ENCODE assay signal across 1 cellular context in genomic region chr6:107957909-107958688, GRCh38.
TF ChIP-seq lines count a peak whose summit lies in the region.

TSS of gene SEC63 (minus strand) at chr6:107958208. CDS start at chr6:107958009, 199 bp downstream.

TF ChIP-seq in HepG2, 621 proteins besides CTCF, POLR2A, EP300 and RAD21 (continued from another document and continues in another):
- TF ChIP-seq ZNF280B (CRISPR knock-in tag; IDR thresholded peaks at IDR 0.05; ENCODE audit: borderline replicate concordance) (no peak; the same call in 1 of the 2 replicates), ARID5B (CRISPR knock-in tag; IDR thresholded peaks at IDR 0.05) (peak; percentile 48), ZNF691 (CRISPR knock-in tag; IDR thresholded peaks at IDR 0.05; ENCODE audit: borderline replicate concordance, low read depth) (no peak), ZBTB40 (IDR thresholded peaks at IDR 0.05) (no peak), ZBTB40 (CRISPR knock-in tag; IDR thresholded peaks at IDR 0.05) (peak; percentile 27; the same call in 1 of the 2 replicates), SMARCC2 (IDR thresholded peaks at IDR 0.05) (no peak), NKX3-1 (CRISPR knock-in tag; IDR thresholded peaks at IDR 0.05) (no peak), IRX3 (CRISPR knock-in tag; IDR thresholded peaks at IDR 0.05; ENCODE audit: borderline replicate concordance, low read depth) (no peak), RELA (CRISPR knock-in tag; IDR thresholded peaks at IDR 0.05) (no peak), FOSL1 (CRISPR knock-in tag; IDR thresholded peaks at IDR 0.05; ENCODE audit: borderline replicate concordance) (no peak), GABPB1 (CRISPR knock-in tag; IDR thresholded peaks at IDR 0.05) (peak; percentile 73), ZNF563 (CRISPR knock-in tag; IDR thresholded peaks at IDR 0.05) (no peak; the same call in none of the 2 replicates), ZNF292 (CRISPR knock-in tag; IDR thresholded peaks at IDR 0.05; ENCODE audit: borderline replicate concordance, low read depth) (0 out of 2 replicates have a peak, but pooled peaks have one; percentile 16), MAZ (IDR thresholded peaks at IDR 0.05; ENCODE audit: borderline replicate concordance, low read depth, low read length) (peak; percentile 68; the same call in 1 of the 2 replicates), MAZ (CRISPR knock-in tag; IDR thresholded peaks at IDR 0.05; ENCODE audit: low read depth) (peak; percentile 83), ZNF883 (CRISPR knock-in tag; IDR thresholded peaks at IDR 0.05; ENCODE audit: not compliant biosample characterization) (no peak), ZNF251 (CRISPR knock-in tag; IDR thresholded peaks at IDR 0.05) (0 out of 2 replicates have a peak, but pooled peaks have one; percentile 77), HBP1 (CRISPR knock-in tag; IDR thresholded peaks at IDR 0.05; ENCODE audit: low read depth) (peak; percentile 37; the same call in 1 of the 2 replicates), SMARCE1 (IDR thresholded peaks at IDR 0.05; ENCODE audit: borderline replicate concordance) (no peak), MLX (CRISPR knock-in tag; IDR thresholded peaks at IDR 0.05) (peak; percentile 56), AKAP8 (CRISPR knock-in tag; IDR thresholded peaks at IDR 0.05) (no peak), DMAP1 (CRISPR knock-in tag; IDR thresholded peaks at IDR 0.05) (peak; percentile 82), ZBTB26 (CRISPR knock-in tag; IDR thresholded peaks at IDR 0.05; ENCODE audit: borderline replicate concordance) (0 out of 2 replicates have a peak, but pooled peaks have one; percentile 21), CERS6 (CRISPR knock-in tag; IDR thresholded peaks at IDR 0.05) (no peak), HOMEZ (CRISPR knock-in tag; IDR thresholded peaks at IDR 0.05; ENCODE audit: low read depth) (peak; percentile 66; the same call in 1 of the 2 replicates), ISL2 (CRISPR knock-in tag; IDR thresholded peaks at IDR 0.05) (no peak), DNMT1 (CRISPR knock-in tag; IDR thresholded peaks at IDR 0.05) (0 out of 2 replicates have a peak, but pooled peaks have one; percentile 42), SYNCRIP (IDR thresholded peaks at IDR 0.05; ENCODE audit: insufficient read depth, low read depth, low read length) (no peak), BCL3 (CRISPR knock-in tag; IDR thresholded peaks at IDR 0.05) (peak; percentile 29; the same call in 1 of the 2 replicates)
